8 cellular contexts compared by ENCODE assay signal in genomic region chr16:50152386-50152806, GRCh38. TPM values are rescaled to one million over a fixed set of nuclear protein-coding genes. Genes with fewer than 3 reads are reported as not detected.
DNase-seq lines count a peak whose midpoint lies in the region; ATAC-seq and TF ChIP-seq lines count a peak whose summit lies in the region.

No MANE protein-coding gene starts in this region.

- H3K9me3 ChIP-seq in gastrocnemius medialis: no peaks in the 10 kb centered on the region

- TF ChIP-seq POLR2A in gastrocnemius medialis (IDR thresholded peaks at IDR 0.05): no peak

- no peaks in the 10 kb centered on the region for H3K27me3 Mint-ChIP-seq in activated naive CD4-positive, alpha-beta T cell treated with anti-CD3 and anti-CD28 coated beads, Interleukin-2, amount 10 ng/mL, durations not matched to agents 7 days and 5 days

- DNase-seq in NCI-H82 (lab: John Stamatoyannopoulos, UW) (peak; percentile 59), NCI-H82 treated with DMSO at 0.1 percent for 48 hours (lab: John Stamatoyannopoulos, UW; ENCODE audit: unreplicated experiment) (no peak), RPMI8226 (peak; percentile 78), left cardiac atrium (peak; percentile 31), gastrocnemius medialis (peak; percentile 6 to 31), GDM1 (lab: John Stamatoyannopoulos, UW) (no peak)
- DNase-seq in activated naive CD4-positive, alpha-beta T cell treated with anti-CD3 and anti-CD28 coated beads, Interleukin-2, amount 10 ng/mL, durations not matched to agents 7 days and 5 days: peak; percentile 81

- H3K4me1 Mint-ChIP-seq in activated naive CD4-positive, alpha-beta T cell treated with anti-CD3 and anti-CD28 coated beads, Interleukin-2, amount 10 ng/mL, durations not matched to agents 7 days and 5 days: peaks cover 43% of the 10 kb centered on the region

- intact Hi-C loops in left cardiac atrium (cut with DNase I) (loop anchor here in 1 of 2 donors (10.0 kb wide), 1 partner anchor 88 kb away; the partner anchor contains the start of gene HEATR3), gastrocnemius medialis (cut with DNase I; ENCODE audit: low total_unique reads) (loop anchor here (2.0 to 10.0 kb wide), 3 partner anchors 86 to 488 kb away; partner anchors contain the start of gene BRD7)

- H3K27me3 ChIP-seq in gastrocnemius medialis: no peaks in the 10 kb centered on the region

- H3K4me1 ChIP-seq in gastrocnemius medialis: peaks cover 20 to 36% of the 10 kb centered on the region in 2 donors

- peak overlapping the region; percentile 84 for H3K4me3 Mint-ChIP-seq in activated naive CD4-positive, alpha-beta T cell treated with anti-CD3 and anti-CD28 coated beads, Interleukin-2, amount 10 ng/mL, durations not matched to agents 7 days and 5 days

- in situ Hi-C loops in gastrocnemius medialis (cut with MboI; ENCODE audit: low sequenced_read_pairs in 4 of 4): loop anchor here in 1 of 4 donors (10.0 kb wide), 2 partner anchors 128 to 212 kb away; partner anchors contain the start of genes BRD7 and CNEP1R1

- peak overlapping the region; percentile 91 to 99 (median 96) for H3K27ac ChIP-seq in gastrocnemius medialis

- ATAC-seq in HG03066 (IDR thresholded peaks at IDR 0.05; ENCODE audit: low read depth, unreplicated experiment): peak; percentile 53
- ATAC-seq in left cardiac atrium: peak; percentile 17 to 57
- peak; percentile 37 to 40 for ATAC-seq in gastrocnemius medialis

- CTCF ChIA-PET in activated naive CD4-positive, alpha-beta T cell treated with anti-CD3 and anti-CD28 coated beads, Interleukin-2, amount 10 ng/mL, durations not matched to agents 7 days and 5 days (lab: Charles Lee): interaction anchor here (1.2 to 1.8 kb wide), 5 partner anchors 32 to 85 kb away, joined by 3 to 11 read pairs (median 7); no protein-coding TSS in a partner anchor

- H3K36me3 Mint-ChIP-seq in activated naive CD4-positive, alpha-beta T cell treated with anti-CD3 and anti-CD28 coated beads, Interleukin-2, amount 10 ng/mL, durations not matched to agents 7 days and 5 days: peaks cover 13% of the 10 kb centered on the region

- no peak for TF ChIP-seq CTCF in gastrocnemius medialis (IDR thresholded peaks at IDR 0.05 in 4 of 5, conservative IDR thresholded peaks at IDR 0.05 in 1 of 5)

- H3K36me3 ChIP-seq in gastrocnemius medialis: no peaks in the 10 kb centered on the region

- no peaks in the 10 kb centered on the region for H3K9me3 Mint-ChIP-seq in activated naive CD4-positive, alpha-beta T cell treated with anti-CD3 and anti-CD28 coated beads, Interleukin-2, amount 10 ng/mL, durations not matched to agents 7 days and 5 days

- H3K27ac Mint-ChIP-seq in activated naive CD4-positive, alpha-beta T cell treated with anti-CD3 and anti-CD28 coated beads, Interleukin-2, amount 10 ng/mL, durations not matched to agents 7 days and 5 days: peak overlapping the region; percentile 96

- H3K4me3 ChIP-seq in gastrocnemius medialis: peak overlapping the region; percentile 84 to 97 (median 90)

RNA-seq across cellular contexts. Expression of gene TENT4B, which starts 0.7 kb away (rescaled TPM):
- total RNA-seq in left cardiac atrium (1 to 10 TPM; 5.5 to 7.1 TPM), gastrocnemius medialis (10 to 100 TPM in 1 of 4 donors, 1 to 10 TPM in 3; 5.7 to 12.2 (median 7.0) TPM)

Comparison
In these comparisons a context has a peak if more than half of its experiments do, and no peak if none do; other contexts are left out.
1. DNase-seq: peak in NCI-H82 (single experiment), RPMI8226 (single experiment), activated naive CD4-positive, alpha-beta T cell treated with anti-CD3 and anti-CD28 coated beads, Interleukin-2, amount 10 ng/mL, durations not matched to agents 7 days and 5 days (single experiment), left cardiac atrium (single experiment) and gastrocnemius medialis (2 of 2); none in NCI-H82 treated with DMSO at 0.1 percent for 48 hours (single experiment) and GDM1 (single experiment).
2. Peak in every context shown above with its lines, with median percentiles within 50 percentile points of each other: ATAC-seq.